11 cellular contexts compared by ENCODE assay signal in the genomic region with DNA sequence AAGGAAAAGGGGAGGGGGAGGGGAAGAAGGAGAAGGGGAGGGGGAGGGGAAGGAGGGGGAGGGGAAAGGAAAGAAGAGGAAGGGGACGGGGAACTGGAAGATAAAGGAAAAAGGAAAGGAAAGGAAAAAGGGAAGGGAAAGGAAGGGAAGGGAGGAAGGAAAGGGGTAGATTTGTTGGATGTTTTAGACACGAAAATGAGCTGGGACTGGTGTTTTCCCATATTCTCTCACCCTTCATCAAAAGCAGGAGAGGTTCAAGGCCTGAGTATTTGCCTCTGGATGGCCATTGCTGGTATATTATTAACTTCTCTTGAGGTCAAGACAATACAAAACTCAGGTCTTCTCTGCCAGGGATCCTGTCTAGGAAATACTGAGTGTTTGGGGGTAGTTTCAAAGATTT.
"Had no signal": no experiment of that assay in that cellular context is flagged by ENCODE, and none has a peak within 500 bp of the region (broad histone marks: within the 10 kb centered on the region; RNA-seq: fewer than 3 reads in every experiment).

No MANE protein-coding gene starts in this region.

- H3K4me2 ChIP-seq: GM23338 had no signal

- H3K36me3 ChIP-seq: HAP-1 had no signal

- H2AFZ ChIP-seq: GM23248, GM23338 had no signal

- H3K4me1 ChIP-seq: HAP-1 had no signal

- H3K27ac Mint-ChIP-seq: GM23338, H9, HFFc6 had no signal

- FAIRE-seq: H1, H54 had no signal

- H3K9me3 Mint-ChIP-seq: GM23338, H9 had no signal

- ATAC-seq: GM23338, HCT116 had no signal

- H3K4me3 ChIP-seq: GM23248, GM23338, HAP-1 had no signal

- H3K4me3 Mint-ChIP-seq: GM23338, H9, HFFc6 had no signal

- DNase-seq: GM23248, GOT3, H7, H9, HCEC 1CT, HFFc6 had no signal

- H3K27ac ChIP-seq: GM23248 had no signal

- H3K9me3 ChIP-seq: HAP-1 had no signal

- H3K9ac ChIP-seq: GM23248 had no signal
